Comparison of ENCODE assay signal across 8 cellular contexts in the genomic region with DNA sequence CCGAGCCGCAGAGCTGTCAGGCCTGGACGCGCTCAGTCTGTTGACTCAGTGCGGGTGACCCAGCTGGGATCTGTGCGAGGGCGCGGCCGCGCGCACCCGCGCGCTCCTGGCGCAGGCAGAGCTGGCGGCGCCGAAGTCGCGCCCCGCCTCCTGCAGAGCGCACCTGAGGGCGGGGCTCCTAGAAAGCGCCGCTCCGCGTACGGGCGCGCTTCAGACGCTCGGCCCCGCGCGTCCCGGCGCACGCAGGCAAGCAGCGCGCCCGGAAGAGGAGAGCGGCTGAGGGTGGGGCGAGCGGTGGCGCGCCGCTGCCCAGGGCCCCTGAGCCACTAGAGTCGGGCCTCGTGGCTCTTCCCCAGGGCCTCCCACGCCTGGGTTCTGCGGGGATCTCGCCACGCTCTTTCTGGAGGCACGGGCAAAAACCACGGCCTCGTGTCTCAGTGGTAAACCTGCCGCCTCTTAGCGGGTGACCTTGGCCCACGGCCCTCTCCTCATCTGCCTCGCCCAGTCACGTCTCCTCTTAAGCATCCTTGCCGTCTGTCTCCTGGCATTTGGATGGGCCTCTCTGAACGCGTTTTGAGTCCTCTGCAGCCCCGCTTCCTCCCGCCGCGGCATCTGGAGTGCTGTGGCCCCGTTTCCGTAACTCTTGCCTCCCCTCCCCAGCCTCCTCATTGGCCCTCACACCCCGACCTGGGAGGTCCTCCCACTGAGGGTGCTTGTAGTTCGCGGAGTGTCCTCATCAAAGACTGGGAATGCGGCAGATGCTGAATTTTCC. TPM values are rescaled to one million over a fixed set of nuclear protein-coding genes. Genes with fewer than 3 reads are reported as not detected.
DNase-seq lines count a peak whose midpoint lies in the region; ATAC-seq and TF ChIP-seq lines count a peak whose summit lies in the region.

A gene with protein sequence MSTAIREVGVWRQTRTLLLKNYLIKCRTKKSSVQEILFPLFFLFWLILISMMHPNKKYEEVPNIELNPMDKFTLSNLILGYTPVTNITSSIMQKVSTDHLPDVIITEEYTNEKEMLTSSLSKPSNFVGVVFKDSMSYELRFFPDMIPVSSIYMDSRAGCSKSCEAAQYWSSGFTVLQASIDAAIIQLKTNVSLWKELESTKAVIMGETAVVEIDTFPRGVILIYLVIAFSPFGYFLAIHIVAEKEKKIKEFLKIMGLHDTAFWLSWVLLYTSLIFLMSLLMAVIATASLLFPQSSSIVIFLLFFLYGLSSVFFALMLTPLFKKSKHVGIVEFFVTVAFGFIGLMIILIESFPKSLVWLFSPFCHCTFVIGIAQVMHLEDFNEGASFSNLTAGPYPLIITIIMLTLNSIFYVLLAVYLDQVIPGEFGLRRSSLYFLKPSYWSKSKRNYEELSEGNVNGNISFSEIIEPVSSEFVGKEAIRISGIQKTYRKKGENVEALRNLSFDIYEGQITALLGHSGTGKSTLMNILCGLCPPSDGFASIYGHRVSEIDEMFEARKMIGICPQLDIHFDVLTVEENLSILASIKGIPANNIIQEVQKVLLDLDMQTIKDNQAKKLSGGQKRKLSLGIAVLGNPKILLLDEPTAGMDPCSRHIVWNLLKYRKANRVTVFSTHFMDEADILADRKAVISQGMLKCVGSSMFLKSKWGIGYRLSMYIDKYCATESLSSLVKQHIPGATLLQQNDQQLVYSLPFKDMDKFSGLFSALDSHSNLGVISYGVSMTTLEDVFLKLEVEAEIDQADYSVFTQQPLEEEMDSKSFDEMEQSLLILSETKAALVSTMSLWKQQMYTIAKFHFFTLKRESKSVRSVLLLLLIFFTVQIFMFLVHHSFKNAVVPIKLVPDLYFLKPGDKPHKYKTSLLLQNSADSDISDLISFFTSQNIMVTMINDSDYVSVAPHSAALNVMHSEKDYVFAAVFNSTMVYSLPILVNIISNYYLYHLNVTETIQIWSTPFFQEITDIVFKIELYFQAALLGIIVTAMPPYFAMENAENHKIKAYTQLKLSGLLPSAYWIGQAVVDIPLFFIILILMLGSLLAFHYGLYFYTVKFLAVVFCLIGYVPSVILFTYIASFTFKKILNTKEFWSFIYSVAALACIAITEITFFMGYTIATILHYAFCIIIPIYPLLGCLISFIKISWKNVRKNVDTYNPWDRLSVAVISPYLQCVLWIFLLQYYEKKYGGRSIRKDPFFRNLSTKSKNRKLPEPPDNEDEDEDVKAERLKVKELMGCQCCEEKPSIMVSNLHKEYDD (N-terminal part only) (minus strand): TSS at position 74 of the 772 bp plus-strand sequence. CDS start 12,718 bp downstream, outside the sequence.

- TF ChIP-seq CTCF in LNCaP clone FGC (IDR thresholded peaks at IDR 0.05; ENCODE audit: control insufficient read depth, extremely low read depth, insufficient read depth) = no peak
- no peak for TF ChIP-seq CTCF in fibroblast of villous mesenchyme (IDR thresholded peaks at IDR 0.05; ENCODE audit: insufficient read depth, low read depth, low read length)
- peak; percentile 6 for TF ChIP-seq CTCF in neural cell (IDR thresholded peaks at IDR 0.05; ENCODE audit: poor library complexity, severe bottlenecking)

- peaks cover 7 to 20% of the 10 kb centered on the region in 2 donors for H3K9me3 Mint-ChIP-seq in stimulated activated naive CD8-positive, alpha-beta T cell treated with anti-CD3 and anti-CD28 coated beads, Interleukin-15, amount 100 ng/mL, for 72 hours

- H3K4me1 Mint-ChIP-seq in stimulated activated naive CD8-positive, alpha-beta T cell treated with anti-CD3 and anti-CD28 coated beads, Interleukin-15, amount 100 ng/mL, for 72 hours = peaks cover 47% of the 10 kb centered on the region

- H3K9me2 ChIP-seq in neural cell (ENCODE audit: insufficient read depth, low read length) = no peaks in the 10 kb centered on the region

- peak within 1 kb of the TSS; percentile 93 for H3K4me2 ChIP-seq in neural cell (ENCODE audit: low read length)

- H4K20me1 ChIP-seq in neural cell (ENCODE audit: insufficient read depth) = no peaks in the 10 kb centered on the region

- H2AFZ ChIP-seq in neural cell (ENCODE audit: low read depth, low read length) = peak within 1 kb of the TSS; percentile 94

- peak within 1 kb of the TSS; percentile 99 to 100 for H3K27ac Mint-ChIP-seq in stimulated activated naive CD8-positive, alpha-beta T cell treated with anti-CD3 and anti-CD28 coated beads, Interleukin-15, amount 100 ng/mL, for 72 hours

- no peaks in the 10 kb centered on the region for H3K27me3 Mint-ChIP-seq in stimulated activated naive CD8-positive, alpha-beta T cell treated with anti-CD3 and anti-CD28 coated beads, Interleukin-15, amount 100 ng/mL, for 72 hours

- peak within 1 kb of the TSS; percentile 99 to 100 for H3K4me3 Mint-ChIP-seq in stimulated activated naive CD8-positive, alpha-beta T cell treated with anti-CD3 and anti-CD28 coated beads, Interleukin-15, amount 100 ng/mL, for 72 hours

- H3K4me3 ChIP-seq in LNCaP clone FGC (ENCODE audit: low read depth, low read length) (peak within 1 kb of the TSS; percentile 68), fibroblast of villous mesenchyme (ENCODE audit: low read depth, low read length) (peak within 1 kb of the TSS; percentile 79), neural cell (ENCODE audit: low read length) (peak within 1 kb of the TSS; percentile 96)

- peak; percentile 95 for DNase-seq in Daoy (ENCODE audit: low read depth)
- peak; percentile 53 for DNase-seq in GOT3 (lab: John Stamatoyannopoulos, UW)
- peak; percentile 79 for DNase-seq in LNCaP clone FGC (ENCODE audit: low read depth)
- DNase-seq in activated gamma-delta T cell treated with Interleukin-2 at 50 U/mL for 16 hours = peak; percentile 84
- peak; percentile 87 for DNase-seq in fibroblast of villous mesenchyme (ENCODE audit: low read depth)
- DNase-seq in stimulated activated naive CD8-positive, alpha-beta T cell treated with anti-CD3 and anti-CD28 coated beads, Interleukin-15, amount 100 ng/mL, for 72 hours = peak; percentile 90 to 93

- no peaks in the 10 kb centered on the region for H3K36me3 ChIP-seq in neural cell (ENCODE audit: insufficient read depth, low read length)

- no peaks in the 10 kb centered on the region for H3K9me3 ChIP-seq in neural cell (ENCODE audit: low read length)

- no peak for TF ChIP-seq EP300 in neural cell (conservative IDR thresholded peaks at IDR 0.05; ENCODE audit: poor library complexity, severe bottlenecking)

- H3F3A ChIP-seq in neural cell (ENCODE audit: insufficient read depth, low read length, poor library complexity, severe bottlenecking) = no peaks in the 10 kb centered on the region

- no peaks in the 10 kb centered on the region for H3K79me2 ChIP-seq in neural cell (replicated peaks; ENCODE audit: insufficient read depth, low read length)

- peak; percentile 28 for TF ChIP-seq RAD21 in neural cell (conservative IDR thresholded peaks at IDR 0.05)

- H3K9ac ChIP-seq in neural cell (ENCODE audit: low read length) = peak within 1 kb of the TSS; percentile 89

- no peaks in the 10 kb centered on the region for H3K27me3 ChIP-seq in neural cell (ENCODE audit: insufficient read depth, low read depth, low read length)

- peak; percentile 97 for ATAC-seq in stimulated activated naive CD8-positive, alpha-beta T cell treated with anti-CD3 and anti-CD28 coated beads, Interleukin-15, amount 100 ng/mL, for 72 hours

- H3K27ac ChIP-seq in neural cell (ENCODE audit: low read length) = peak within 1 kb of the TSS; percentile 83

- TF ChIP-seq POLR2A in Raji (IDR thresholded peaks at IDR 0.05; ENCODE audit: insufficient read depth, low read depth, low read length) = peak; percentile 81

TF ChIP-seq in neural cell, 6 proteins besides CTCF, POLR2A, EP300 and RAD21:
- peak; percentile 90 for TF ChIP-seq POLR2AphosphoS5 (IDR thresholded peaks at IDR 0.05)
- TF ChIP-seq, protein P1, sequence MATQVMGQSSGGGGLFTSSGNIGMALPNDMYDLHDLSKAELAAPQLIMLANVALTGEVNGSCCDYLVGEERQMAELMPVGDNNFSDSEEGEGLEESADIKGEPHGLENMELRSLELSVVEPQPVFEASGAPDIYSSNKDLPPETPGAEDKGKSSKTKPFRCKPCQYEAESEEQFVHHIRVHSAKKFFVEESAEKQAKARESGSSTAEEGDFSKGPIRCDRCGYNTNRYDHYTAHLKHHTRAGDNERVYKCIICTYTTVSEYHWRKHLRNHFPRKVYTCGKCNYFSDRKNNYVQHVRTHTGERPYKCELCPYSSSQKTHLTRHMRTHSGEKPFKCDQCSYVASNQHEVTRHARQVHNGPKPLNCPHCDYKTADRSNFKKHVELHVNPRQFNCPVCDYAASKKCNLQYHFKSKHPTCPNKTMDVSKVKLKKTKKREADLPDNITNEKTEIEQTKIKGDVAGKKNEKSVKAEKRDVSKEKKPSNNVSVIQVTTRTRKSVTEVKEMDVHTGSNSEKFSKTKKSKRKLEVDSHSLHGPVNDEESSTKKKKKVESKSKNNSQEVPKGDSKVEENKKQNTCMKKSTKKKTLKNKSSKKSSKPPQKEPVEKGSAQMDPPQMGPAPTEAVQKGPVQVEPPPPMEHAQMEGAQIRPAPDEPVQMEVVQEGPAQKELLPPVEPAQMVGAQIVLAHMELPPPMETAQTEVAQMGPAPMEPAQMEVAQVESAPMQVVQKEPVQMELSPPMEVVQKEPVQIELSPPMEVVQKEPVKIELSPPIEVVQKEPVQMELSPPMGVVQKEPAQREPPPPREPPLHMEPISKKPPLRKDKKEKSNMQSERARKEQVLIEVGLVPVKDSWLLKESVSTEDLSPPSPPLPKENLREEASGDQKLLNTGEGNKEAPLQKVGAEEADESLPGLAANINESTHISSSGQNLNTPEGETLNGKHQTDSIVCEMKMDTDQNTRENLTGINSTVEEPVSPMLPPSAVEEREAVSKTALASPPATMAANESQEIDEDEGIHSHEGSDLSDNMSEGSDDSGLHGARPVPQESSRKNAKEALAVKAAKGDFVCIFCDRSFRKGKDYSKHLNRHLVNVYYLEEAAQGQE (IDR thresholded peaks at IDR 0.05; ENCODE audit: borderline replicate concordance) = peak; percentile 55
- TF ChIP-seq MXI1 (conservative IDR thresholded peaks at IDR 0.05; ENCODE audit: poor library complexity, severe bottlenecking) = no peak
- TF ChIP-seq SMC3 (conservative IDR thresholded peaks at IDR 0.05; ENCODE audit: poor library complexity) = no peak
- TF ChIP-seq EZH2 (IDR thresholded peaks at IDR 0.05; ENCODE audit: borderline replicate concordance, insufficient read depth, low read length, poor library complexity, severe bottlenecking) = no peak
- TF ChIP-seq TAF1 (IDR thresholded peaks at IDR 0.05; ENCODE audit: low read depth) = peak; percentile 90

RNA-seq across cellular contexts. Expression of the gene that starts here (rescaled TPM):
- total RNA-seq in Daoy (2014; rRNA removed; shearing (Covaris generic)) = 4.0 and 9.7 TPM in 2 replicates
- total RNA-seq in fibroblast of villous mesenchyme = 12.6 and 13.8 TPM in 2 replicates
- polyA plus RNA-seq in neural cell = 70.5 and 91.7 TPM in 2 replicates
- 73.5 and 85.7 TPM in 2 replicates for polyA minus RNA-seq in neural cell

Comparison
In these comparisons a context has a peak if more than half of its experiments do, and no peak if none do; other contexts are left out.
1. Peak in every context shown above with its lines: DNase-seq, ATAC-seq, H3K4me3 ChIP-seq and H3K27ac ChIP-seq.